ENCODE assay signal across 8 cellular contexts in the genomic region with DNA sequence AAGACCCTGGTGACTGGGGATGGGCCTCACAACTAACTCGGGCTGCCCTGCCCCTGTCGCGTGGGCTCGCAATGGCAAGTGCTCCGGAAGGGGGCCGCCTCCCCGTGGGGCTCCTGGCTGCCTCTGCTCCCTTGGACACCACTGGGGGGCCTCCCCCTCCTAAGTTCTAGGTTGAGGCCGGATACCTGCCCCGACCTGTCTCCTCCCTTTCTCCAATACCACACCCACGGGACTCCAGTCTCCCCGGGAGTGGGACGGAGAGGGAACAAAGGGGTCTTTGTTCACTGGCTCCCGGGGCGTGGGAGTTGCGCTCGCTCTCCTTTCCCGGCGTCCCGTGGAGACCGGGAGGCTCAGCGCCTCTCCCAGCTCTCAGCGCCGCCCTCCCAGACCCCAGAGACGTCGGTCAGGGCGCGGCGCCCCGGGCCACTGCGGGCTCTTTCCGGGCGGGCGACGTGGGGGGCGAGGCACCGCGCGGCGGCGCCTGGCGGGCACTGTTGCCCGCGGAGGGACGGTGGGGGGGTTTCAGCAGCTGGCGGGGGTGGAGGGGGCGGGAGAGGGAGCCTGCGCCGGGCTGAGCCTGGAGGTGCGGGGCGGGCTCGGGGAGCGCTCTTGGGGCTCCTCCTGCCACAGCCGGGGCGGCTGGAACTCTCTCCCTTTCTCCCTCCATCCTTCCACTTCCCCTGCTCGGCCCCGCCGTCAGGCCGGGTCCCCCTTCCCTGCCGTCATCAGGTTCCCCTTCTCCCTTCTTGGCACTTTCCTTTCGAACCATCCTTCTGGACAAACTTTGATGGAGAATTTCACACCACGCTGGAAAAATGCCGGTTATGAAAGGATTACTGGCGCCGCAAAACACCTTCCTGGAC. TPM values are rescaled to one million over a fixed set of nuclear protein-coding genes. Genes with fewer than 3 reads are reported as not detected.
A peak's percentile ranks its signal among the peaks of the same experiment; 100 is the strongest.
DNase-seq lines count a peak whose midpoint lies in the region; ATAC-seq and TF ChIP-seq lines count a peak whose summit lies in the region.

A gene (plus strand): TSS at position 606 of the 863 bp plus-strand sequence. CDS start 210 bp downstream, at position 816.

- H3K27ac ChIP-seq in mesodermal cell (ENCODE audit: low read depth, low read length, severe bottlenecking) (peak within 1 kb of the TSS; percentile 59), thymus (ENCODE audit: low read depth) (peak within 1 kb of the TSS; percentile 84)

- WGBS in mesodermal cell (ENCODE audit: insufficient coverage in 2 of 2), 2 experiments, result 0 to 1% methylated on average over 21 to 39 of the region's 64 CpGs
- 1% methylated on average over 64 of the region's 64 CpGs for WGBS in thymus

- H3K9me3 ChIP-seq in mesodermal cell (ENCODE audit: control insufficient read depth, low read length) (no peaks in the 10 kb centered on the region), thymus (ENCODE audit: control insufficient read depth) (peaks cover 1% of the 10 kb centered on the region)

- POLR2A ChIA-PET in T-cell (lab: Charles Lee), result no interaction called here

- no peaks in the 10 kb centered on the region; the same call in 1 of the 2 replicates for H3K36me3 Mint-ChIP-seq in HFFc6 (ENCODE audit: low read depth)
- H3K36me3 Mint-ChIP-seq in T-cell, result no peaks in the 10 kb centered on the region

- no peak for TF ChIP-seq CTCF in AG09309 (IDR thresholded peaks at IDR 0.05; ENCODE audit: control insufficient read depth, insufficient read depth, low read depth, low read length, missing control alignments)
- no peak for TF ChIP-seq CTCF in HFFc6 (IDR thresholded peaks at IDR 0.05)

- H3K4me1 ChIP-seq in mesodermal cell (ENCODE audit: control insufficient read depth, insufficient read depth, low read length, poor library complexity, severe bottlenecking) (no peaks in the 10 kb centered on the region), thymus (ENCODE audit: control insufficient read depth, insufficient read depth, low read length) (peaks cover 8% of the 10 kb centered on the region)

- H3K27ac Mint-ChIP-seq in HFFc6 (no peak within 1 kb of the TSS), T-cell (peak within 1 kb of the TSS; percentile 68 to 79)

- H3K27me3 Mint-ChIP-seq in HFFc6 (ENCODE audit: insufficient read depth) (peaks cover 7% of the 10 kb centered on the region; the same call in 1 of the 2 replicates), T-cell (peaks cover 18 to 25% of the 10 kb centered on the region in 2 donors)

- peaks cover 23% of the 10 kb centered on the region for H3K27me3 ChIP-seq in thymus (ENCODE audit: control insufficient read depth, insufficient read depth)

- peak within 1 kb of the TSS; percentile 80 for H3K4me3 ChIP-seq in AG09309 (ENCODE audit: control insufficient read depth, low read depth, low read length)
- H3K4me3 ChIP-seq in mesodermal cell (ENCODE audit: extremely low read depth, insufficient read depth, low read length, poor library complexity, severe bottlenecking), result peak within 1 kb of the TSS; percentile 71
- H3K4me3 ChIP-seq in thymus (ENCODE audit: low read length), result peak within 1 kb of the TSS; percentile 50

- CTCF ChIA-PET in T-cell (lab: Charles Lee), result interaction anchor here in 1 of 2 donors (0.5 kb wide), 1 partner anchor 274 kb away, joined by 3 read pairs; no protein-coding TSS in a partner anchor

- H3K4me1 Mint-ChIP-seq in HFFc6 (ENCODE audit: low read depth), result peaks cover 7% of the 10 kb centered on the region
- H3K4me1 Mint-ChIP-seq in T-cell, result peaks cover 15 to 35% (median 22%) of the 10 kb centered on the region in 3 donors

- H3K36me3 ChIP-seq in mesodermal cell (ENCODE audit: control insufficient read depth, insufficient read depth, low read length) (no peaks in the 10 kb centered on the region), thymus (ENCODE audit: control insufficient read depth, insufficient read depth) (no peaks in the 10 kb centered on the region)

- no peaks in the 10 kb centered on the region for H3K9me3 Mint-ChIP-seq in HFFc6
- peaks cover 0 to 9% (median 8%) of the 10 kb centered on the region in 3 donors for H3K9me3 Mint-ChIP-seq in T-cell

- H3K4me3 Mint-ChIP-seq in HFFc6 (peak within 1 kb of the TSS; percentile 87), T-cell (peak within 1 kb of the TSS; percentile 86 to 91 (median 91))

- ATAC-seq in T-cell (replicated peaks in 1 of 4), result peak in 1 of 4 experiments; percentile 23
- no peak for ATAC-seq in HG03378 (IDR thresholded peaks at IDR 0.05; ENCODE audit: unreplicated experiment)
- no peak for ATAC-seq in GM21360 (IDR thresholded peaks at IDR 0.05; ENCODE audit: unreplicated experiment)

- DNase-seq in AG09309 (ENCODE audit: low read depth), result no peak
- DNase-seq in HFFc6, result no peak
- peak in 5 of 34 experiments; percentile 2 to 7 (median 6) for DNase-seq in T-cell
- peak; percentile 74 for DNase-seq in ecto neural progenitor cell (ENCODE audit: low spot score)

RNA-seq across cellular contexts. Expression of the gene that starts here (rescaled TPM):
- not detected for total RNA-seq in HFFc6 (2021; fragmentation: NEBNext Ultra II Directional; extraction: Animal tissue kit (Norgen Biotek cat#: 25700))
- under 1 TPM in 4 of 5 donors, not detected in 1; 0.03 to 0.26 (median 0.16) TPM for total RNA-seq in T-cell
- 0.92 TPM for polyA plus RNA-seq in mesodermal cell (2013, experiment 1 of 2)
- 0.91 TPM for polyA plus RNA-seq in mesodermal cell (2013, experiment 2 of 2)
- 0.80 TPM for polyA plus RNA-seq in thymus
